In the genomic region with DNA sequence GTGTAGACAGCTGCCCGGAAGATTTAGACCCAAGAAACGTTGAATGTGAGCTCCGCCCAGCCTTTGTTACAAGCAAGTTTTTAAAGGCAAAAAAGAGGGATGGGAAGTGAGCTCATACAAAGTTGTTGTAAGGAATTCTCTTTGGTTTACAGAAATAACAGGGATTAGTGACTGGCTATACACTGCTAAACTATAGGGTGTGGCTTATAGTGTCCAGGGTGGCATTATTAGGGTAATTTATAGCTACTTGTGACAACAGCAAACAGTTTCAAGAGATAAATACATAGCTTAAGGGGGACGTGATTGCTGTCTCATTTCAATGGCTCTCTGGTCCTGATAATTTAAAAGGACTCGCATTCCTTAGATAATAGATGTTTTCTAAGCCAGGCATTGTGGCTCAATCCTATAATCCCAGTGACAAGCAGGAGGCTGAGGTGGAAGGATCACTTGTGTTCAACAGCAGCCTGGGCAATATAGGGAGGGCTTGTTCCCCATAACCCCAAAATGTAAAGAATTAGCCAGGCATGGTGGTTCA, we compare ENCODE assay signal across 19 cellular contexts.
DNase-seq lines count a peak whose midpoint lies in the region; ATAC-seq and TF ChIP-seq lines count a peak whose summit lies in the region.
"Had no signal": no experiment of that assay in that cellular context is flagged by ENCODE, and none has a peak within 500 bp of the region (broad histone marks: within the 10 kb centered on the region; RNA-seq: fewer than 3 reads in every experiment).

No MANE protein-coding gene starts in this region.

- peak overlapping the region; percentile 46 for H3K4me2 ChIP-seq in hepatocyte

- CTCF ChIA-PET in A673 (lab: Charles Lee): no interaction called here
- CTCF ChIA-PET in Panc1 (lab: Charles Lee): interaction anchor here (0.5 kb wide), 1 partner anchor 612 kb away, joined by 4 read pairs; no protein-coding TSS in a partner anchor

- H3K27me3 ChIP-seq in A673 (replicated peaks; ENCODE audit: insufficient read depth, low read depth, low read length, poor library complexity) (no peaks in the 10 kb centered on the region), Panc1 (ENCODE audit: control insufficient read depth, insufficient read depth, low read length) (no peaks in the 10 kb centered on the region), hepatocyte (no peaks in the 10 kb centered on the region)
- H3K27me3 ChIP-seq: SJSA1 had no signal

- peaks cover 5% of the 10 kb centered on the region for H3K4me1 ChIP-seq in A673 (ENCODE audit: insufficient read depth, low read length, poor library complexity, severe bottlenecking)
- peaks cover 6% of the 10 kb centered on the region; the same call in 1 of the 2 replicates for H3K4me1 ChIP-seq in Panc1 (ENCODE audit: control insufficient read depth, insufficient read depth, low read length)
- H3K4me1 ChIP-seq in hepatocyte (ENCODE audit: insufficient read depth): no peaks in the 10 kb centered on the region

- no peaks in the 10 kb centered on the region for H3K9me2 ChIP-seq in hepatocyte (replicated peaks; ENCODE audit: insufficient read depth)

- no peak overlapping the region for H3K4me3 Mint-ChIP-seq in activated naive CD8-positive, alpha-beta T cell treated with anti-CD3 and anti-CD28 coated beads, Interleukin-2, amount 50 U/mL, for 24 hours
- H3K4me3 Mint-ChIP-seq: CD4-positive, alpha-beta memory T cell; natural killer cell had no signal

- peak; percentile 54; the same call in 1 of the 2 replicates for ATAC-seq in Panc1
- ATAC-seq in activated naive CD8-positive, alpha-beta T cell treated with anti-CD3 and anti-CD28 coated beads, Interleukin-2, amount 50 U/mL, for 24 hours: no peak
- no peak for ATAC-seq in HG03175 (IDR thresholded peaks at IDR 0.05; ENCODE audit: unreplicated experiment)
- ATAC-seq: left ventricle myocardium superior, natural killer cell had no signal

- WGBS in hepatocyte (ENCODE audit: low lambda C conversion rate, missing lambda C conversion rate): 32% methylated on average over 5 of the region's 5 CpGs

- no peak overlapping the region for H3K4me3 ChIP-seq in A673 (ENCODE audit: low read depth, low read length, poor library complexity, severe bottlenecking)
- H3K4me3 ChIP-seq in Panc1 (ENCODE audit: low read depth in 2 of 2, low read length in 2 of 2): no peak overlapping the region
- no peak overlapping the region for H3K4me3 ChIP-seq in hepatocyte
- H3K4me3 ChIP-seq: coronary artery, SJSA1 had no signal

- intact Hi-C loops in A673 (cut with micrococcal nuclease; ENCODE audit: unreplicated experiment): loop anchor here (5.0 kb wide), 1 partner anchor 86 kb away; no protein-coding TSS in a partner anchor
- intact Hi-C loops in Panc1 (cut with micrococcal nuclease; ENCODE audit: unreplicated experiment): no loop called here
- intact Hi-C loops in posterior vena cava (cut with DNase I): no loop called here

- H4K20me1 ChIP-seq in hepatocyte (ENCODE audit: insufficient read depth, poor library complexity, severe bottlenecking): no peaks in the 10 kb centered on the region

- peaks cover 6% of the 10 kb centered on the region for H3K4me1 Mint-ChIP-seq in activated naive CD8-positive, alpha-beta T cell treated with anti-CD3 and anti-CD28 coated beads, Interleukin-2, amount 50 U/mL, for 24 hours
- H3K4me1 Mint-ChIP-seq: natural killer cell had no signal

- in situ Hi-C loops in Panc1 (cut with HindIII; ENCODE audit: low pct_unique_long_range_greater_than_20kb, low sequenced_read_pairs): no loop called here

- H3K9me3 Mint-ChIP-seq in activated naive CD8-positive, alpha-beta T cell treated with anti-CD3 and anti-CD28 coated beads, Interleukin-2, amount 50 U/mL, for 24 hours: no peaks in the 10 kb centered on the region
- H3K9me3 Mint-ChIP-seq: CD4-positive, alpha-beta memory T cell; natural killer cell had no signal

- H3K27ac ChIP-seq in A673 (ENCODE audit: low read depth, low read length, poor library complexity, severe bottlenecking): no peak overlapping the region
- H3K27ac ChIP-seq in Panc1 (ENCODE audit: low read length): peak overlapping the region; percentile 74; the same call in 1 of the 2 replicates
- H3K27ac ChIP-seq in hepatocyte: peak overlapping the region; percentile 10
- H3K27ac ChIP-seq: coronary artery, SJSA1 had no signal

- H3K36me3 ChIP-seq in A673 (ENCODE audit: insufficient read depth, low read length, poor library complexity, severe bottlenecking) (no peaks in the 10 kb centered on the region), Panc1 (ENCODE audit: control insufficient read depth, insufficient read depth, low read length) (no peaks in the 10 kb centered on the region), hepatocyte (replicated peaks; ENCODE audit: insufficient read depth, low read depth) (no peaks in the 10 kb centered on the region)
- H3K36me3 ChIP-seq: SJSA1 had no signal

- TF ChIP-seq CTCF in A673 (conservative IDR thresholded peaks at IDR 0.05; ENCODE audit: low read depth, low read length) (no peak), Panc1 (IDR thresholded peaks at IDR 0.05) (no peak), hepatocyte (IDR thresholded peaks at IDR 0.05; ENCODE audit: poor library complexity) (no peak)

- peak overlapping the region; percentile 56 for H2AFZ ChIP-seq in hepatocyte

- POLR2A ChIA-PET in A673 (lab: Charles Lee; ENCODE audit: low non-redundant PET) (interaction anchor here (1.1 kb wide), 1 partner anchor 25 kb away, joined by 4 read pairs; no protein-coding TSS in a partner anchor), Panc1 (lab: Charles Lee) (interaction anchor here (0.6 kb wide), 1 partner anchor 65 kb away, joined by 3 read pairs; no protein-coding TSS in a partner anchor)

- no peaks in the 10 kb centered on the region for H3K79me2 ChIP-seq in hepatocyte

- no TSS peak for BruUV-seq in A673 (replicated peaks; lab: Mats Ljungman, UMichigan)
- BruUV-seq in Panc1 (replicated peaks; lab: Mats Ljungman, UMichigan): no TSS peak

- H3K36me3 Mint-ChIP-seq in activated naive CD8-positive, alpha-beta T cell treated with anti-CD3 and anti-CD28 coated beads, Interleukin-2, amount 50 U/mL, for 24 hours (ENCODE audit: low read depth): no peaks in the 10 kb centered on the region
- H3K36me3 Mint-ChIP-seq: CD4-positive, alpha-beta memory T cell; natural killer cell had no signal

- no peak overlapping the region for H3K27ac Mint-ChIP-seq in activated naive CD8-positive, alpha-beta T cell treated with anti-CD3 and anti-CD28 coated beads, Interleukin-2, amount 50 U/mL, for 24 hours
- H3K27ac Mint-ChIP-seq: CD4-positive, alpha-beta memory T cell; natural killer cell had no signal

- peak; percentile 44 for DNase-seq in A673 (ENCODE audit: low spot score)
- DNase-seq in HT1080 (ENCODE audit: low read depth): peak; percentile 5
- DNase-seq in Panc1 (ENCODE audit: low read depth, low spot score): no peak
- DNase-seq in hepatocyte (ENCODE audit: low spot score): no peak
- no peak for DNase-seq in activated naive CD8-positive, alpha-beta T cell treated with anti-CD3 and anti-CD28 coated beads, Interleukin-2, amount 50 U/mL, for 24 hours
- DNase-seq in posterior vena cava (ENCODE audit: low spot score): no peak
- DNase-seq in NOMO-1 treated with dmso at 0.1 percent for 144 hours (lab: John Stamatoyannopoulos, UW; ENCODE audit: unreplicated experiment): no peak
- DNase-seq: activated CD4-positive, alpha-beta T cell treated with anti-CD3 and anti-CD28 coated beads for 48 hours; activated CD8-positive, alpha-beta memory T cell treated with anti-CD3 and anti-CD28 coated beads, Interleukin-2, amount 50 U/mL, for 4 hours; activated gamma-delta T cell treated with Interleukin-2 at 50 U/mL for 16 hours; CD4-positive, alpha-beta memory T cell; left ventricle myocardium superior; MM.1S; natural killer cell; NCI-H2081; NK-92 treated with Interleukin-12 subunit alpha and Interleukin-12 subunit beta, amount 100 ng/mL, for 24 hours had no signal

- H3K9me3 ChIP-seq in A673 (ENCODE audit: low read depth, low read length, poor library complexity, severe bottlenecking) (no peaks in the 10 kb centered on the region), Panc1 (ENCODE audit: control insufficient read depth, insufficient read depth, low read depth, low read length) (peaks cover 4% of the 10 kb centered on the region; the same call in 1 of the 2 replicates), hepatocyte (ENCODE audit: low read depth) (no peaks in the 10 kb centered on the region)
- H3K9me3 ChIP-seq: SJSA1 had no signal

- H3K27me3 Mint-ChIP-seq in activated naive CD8-positive, alpha-beta T cell treated with anti-CD3 and anti-CD28 coated beads, Interleukin-2, amount 50 U/mL, for 24 hours: peaks cover 2% of the 10 kb centered on the region

Comparison
In these comparisons a context has a peak if more than half of its experiments do, and no peak if none do; other contexts are left out.
1. DNase-seq: peak in A673 (single experiment) and HT1080 (single experiment); none in Panc1 (single experiment), hepatocyte (single experiment), activated naive CD8-positive, alpha-beta T cell treated with anti-CD3 and anti-CD28 coated beads, Interleukin-2, amount 50 U/mL, for 24 hours (single experiment), posterior vena cava (single experiment) and NOMO-1 treated with dmso at 0.1 percent for 144 hours (single experiment).